Comparison of ENCODE assay signal across 12 cellular contexts in the genomic region with DNA sequence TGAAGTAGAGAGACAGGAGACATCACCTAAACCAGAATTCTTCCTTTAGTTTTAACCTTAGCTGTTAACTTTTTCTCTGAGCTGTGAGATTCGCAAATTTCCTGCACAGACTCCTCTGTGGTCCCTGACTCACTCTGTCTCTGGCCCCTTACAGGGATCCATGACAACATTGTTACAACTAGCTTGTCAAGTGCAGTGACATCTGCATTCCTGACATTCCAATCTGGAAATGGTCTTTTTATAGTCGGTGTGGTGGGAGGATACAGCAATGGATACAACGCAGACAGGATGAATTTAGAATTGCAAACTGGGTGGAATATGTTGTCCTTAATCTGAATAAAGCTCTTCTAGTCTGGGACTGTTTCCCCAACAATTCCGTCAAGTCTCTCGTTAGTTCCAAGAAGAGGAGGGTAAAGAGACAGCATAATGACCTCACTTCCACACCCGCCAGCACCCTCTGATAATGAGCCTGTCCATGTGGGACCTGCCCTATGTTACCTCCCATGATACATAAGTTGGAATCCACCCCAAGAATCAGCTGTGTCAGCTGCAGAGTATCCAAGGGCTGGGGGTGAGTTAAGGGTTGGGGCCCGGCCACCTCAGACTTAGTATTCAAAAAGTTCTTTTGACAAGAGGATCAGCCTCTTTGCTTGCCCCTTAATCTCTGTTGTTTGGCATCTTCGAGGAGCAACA. TPM values are rescaled to one million over a fixed set of nuclear protein-coding genes. Genes with fewer than 3 reads are reported as not detected.
DNase-seq lines count a peak whose midpoint lies in the region; ATAC-seq and TF ChIP-seq lines count a peak whose summit lies in the region.
"Had no signal": no experiment of that assay in that cellular context is flagged by ENCODE, and none has a peak within 500 bp of the region (broad histone marks: within the 10 kb centered on the region; RNA-seq: fewer than 3 reads in every experiment).

No MANE protein-coding gene starts in this region.

- H3K36me3 ChIP-seq in SJCRH30 (no peaks in the 10 kb centered on the region), cardiac muscle cell (no peaks in the 10 kb centered on the region), trophoblast cell (ENCODE audit: control insufficient read depth in 1 of 2, insufficient read depth in 2 of 2, low read length in 2 of 2) (no peaks in the 10 kb centered on the region)

- peak overlapping the region; percentile 21 for H3K27ac ChIP-seq in SJCRH30
- H3K27ac ChIP-seq in cardiac muscle cell = peak overlapping the region; percentile 92
- H3K27ac ChIP-seq in trophoblast cell (ENCODE audit: low read depth, low read length) = no peak overlapping the region

- H3K14ac ChIP-seq in trophoblast cell (ENCODE audit: low read length) = no peak overlapping the region

- no peak overlapping the region for H3K23ac ChIP-seq in trophoblast cell (ENCODE audit: low read length)

- no peaks in the 10 kb centered on the region for H3K79me1 ChIP-seq in trophoblast cell (ENCODE audit: low read length)

- H3K4me3 ChIP-seq in SJCRH30 = no peak overlapping the region
- no peak overlapping the region for H3K4me3 ChIP-seq in cardiac muscle cell
- H3K4me3 ChIP-seq in trophoblast cell (ENCODE audit: low read depth, low read length) = no peak overlapping the region

- H4K12ac ChIP-seq in trophoblast cell (ENCODE audit: low read depth, low read length) = no peak overlapping the region

- no peak overlapping the region for H3K4ac ChIP-seq in trophoblast cell (ENCODE audit: low read depth, low read length)

- DNase-seq in GM03348 (ENCODE audit: low spot score) (peak; percentile 50), SJCRH30 (peak; percentile 14 to 18), cardiac muscle cell (ENCODE audit: low read depth in 1 of 2, low spot score in 1 of 2) (peak; percentile 53 to 65), trophoblast cell (peak in 1 of 2 donors; percentile 3), SKM-1 (lab: John Stamatoyannopoulos, UW; ENCODE audit: unreplicated experiment) (no peak)
- DNase-seq: activated naive CD4-positive, alpha-beta T cell treated with anti-CD3 and anti-CD28 coated beads, Interleukin-2, amount 50 U/mL, for 16 hours; COR-L47; naive thymus-derived CD4-positive, alpha-beta T cell; NCI-H524 had no signal

- no peak overlapping the region for H4K91ac ChIP-seq in trophoblast cell (ENCODE audit: low read depth, low read length)

- no peak overlapping the region for H4K8ac ChIP-seq in trophoblast cell (ENCODE audit: low read depth, low read length)

- no peak overlapping the region for H3K9ac ChIP-seq in trophoblast cell (ENCODE audit: low read length)

- H2BK120ac ChIP-seq in trophoblast cell (ENCODE audit: insufficient read depth, low read length, poor library complexity) = no peak overlapping the region

- H2AFZ ChIP-seq in trophoblast cell (ENCODE audit: insufficient read depth, low read length, poor library complexity) = no peak overlapping the region

- H2BK12ac ChIP-seq in trophoblast cell (ENCODE audit: low read length) = no peak overlapping the region

- no peak overlapping the region for H3K18ac ChIP-seq in trophoblast cell (ENCODE audit: low read length)

- H2BK5ac ChIP-seq in trophoblast cell (ENCODE audit: low read depth, low read length, poor library complexity) = no peak overlapping the region

- no peak for TF ChIP-seq CTCF in cardiac muscle cell (IDR thresholded peaks at IDR 0.05; ENCODE audit: low read depth, low read length)

- H2AK5ac ChIP-seq in trophoblast cell (ENCODE audit: low read length) = no peak overlapping the region

- WGBS in trophoblast cell (ENCODE audit: extremely low coverage, insufficient coverage, insufficient read length) = no CpG with 5 or more reads among the region's 8 CpGs

- peaks cover 11% of the 10 kb centered on the region; the same call in 1 of the 2 replicates for H3K4me1 ChIP-seq in SJCRH30
- H3K4me1 ChIP-seq in cardiac muscle cell (ENCODE audit: low read depth) = peaks cover 26% of the 10 kb centered on the region
- H3K4me1 ChIP-seq in trophoblast cell (ENCODE audit: control insufficient read depth in 1 of 2, insufficient read depth in 2 of 2, low read length in 2 of 2) = peaks cover 3 to 10% of the 10 kb centered on the region in 2 experiments

- H3K9me3 ChIP-seq in SJCRH30 (replicated peaks) = no peaks in the 10 kb centered on the region
- H3K9me3 ChIP-seq in cardiac muscle cell (ENCODE audit: low read depth) = no peaks in the 10 kb centered on the region
- H3K9me3 ChIP-seq in trophoblast cell (ENCODE audit: insufficient read depth, low read depth, low read length) = peaks cover 4% of the 10 kb centered on the region

- H3K4me2 ChIP-seq in trophoblast cell (ENCODE audit: low read length) = peak overlapping the region; percentile 4

- ATAC-seq in HG03571 (IDR thresholded peaks at IDR 0.05; ENCODE audit: unreplicated experiment) (no peak), GM21717 (IDR thresholded peaks at IDR 0.05; ENCODE audit: unreplicated experiment) (no peak), GM18502 (IDR thresholded peaks at IDR 0.05; ENCODE audit: poor library complexity, unreplicated experiment) (no peak)
- ATAC-seq: naive thymus-derived CD4-positive, alpha-beta T cell had no signal

- H3K79me2 ChIP-seq in trophoblast cell (ENCODE audit: control insufficient read depth, insufficient read depth, low read length, poor library complexity) = no peaks in the 10 kb centered on the region

- H3K27me3 ChIP-seq in SJCRH30 = no peaks in the 10 kb centered on the region
- peaks cover 20% of the 10 kb centered on the region for H3K27me3 ChIP-seq in cardiac muscle cell
- H3K27me3 ChIP-seq in trophoblast cell (ENCODE audit: insufficient read depth, low read length) = peaks cover 8% of the 10 kb centered on the region

RNA-seq across cellular contexts. Expression of a gene that starts 49.4 kb away (rescaled TPM):
- 0.69 and 0.91 TPM in 2 replicates for total RNA-seq in SJCRH30 (2014; rRNA removed; shearing (Covaris generic))
- 10.6 and 12.3 TPM in 2 replicates for total RNA-seq in cardiac muscle cell
- polyA plus RNA-seq in cardiac muscle cell = 3.3 and 5.0 TPM in 2 replicates
- polyA plus RNA-seq in trophoblast cell (2013) = 0.32 and 0.38 TPM in 2 replicates
- polyA plus RNA-seq: naive thymus-derived CD4-positive, alpha-beta T cell had no signal

RNA-seq across cellular contexts. Expression of a gene that starts 49.9 kb away (rescaled TPM):
- total RNA-seq in SJCRH30 (2014; rRNA removed; shearing (Covaris generic)) = 14.1 and 15.9 TPM in 2 replicates
- 11.6 and 18.3 TPM in 2 replicates for total RNA-seq in cardiac muscle cell
- 15.9 and 32.3 TPM in 2 replicates for polyA plus RNA-seq in cardiac muscle cell
- 10.9 and 11.5 TPM in 2 replicates for polyA plus RNA-seq in trophoblast cell (2013)
